Comparison of ENCODE assay signal across 17 cellular contexts in the genomic region with DNA sequence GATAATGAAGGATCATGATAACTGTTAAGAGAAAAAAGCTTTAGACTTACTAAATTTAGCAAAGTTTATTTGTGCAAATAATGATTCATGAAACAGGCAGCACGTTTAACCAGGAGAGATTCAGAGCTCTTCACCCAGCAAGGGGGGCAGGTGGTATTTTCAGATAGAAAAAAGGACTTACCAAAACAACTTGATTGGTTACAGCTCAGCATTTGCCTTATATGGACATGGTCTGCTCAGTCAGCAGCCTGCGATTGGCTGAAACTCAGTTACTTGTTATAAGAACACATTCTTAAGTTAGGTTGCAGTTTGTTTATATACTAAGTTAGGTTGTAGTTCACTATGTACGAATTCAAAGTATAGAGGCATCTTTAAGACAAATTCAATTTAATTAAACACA.
DNase-seq lines count a peak whose midpoint lies in the region; ATAC-seq, FAIRE-seq and TF ChIP-seq lines count a peak whose summit lies in the region.
"Had no signal": no experiment of that assay in that cellular context is flagged by ENCODE, and none has a peak within 500 bp of the region (broad histone marks: within the 10 kb centered on the region; RNA-seq: fewer than 3 reads in every experiment).

No MANE protein-coding gene starts in this region.

- CTCF ChIA-PET in OCI-LY7 (lab: Charles Lee; ENCODE audit: unreplicated experiment) = no interaction called here

- H2AFZ ChIP-seq in GM23248 = no peak overlapping the region; the same call in 1 of the 2 replicates
- no peak overlapping the region for H2AFZ ChIP-seq in OCI-LY7 (ENCODE audit: low read length)

- H3F3A ChIP-seq in GM23248 (ENCODE audit: insufficient read depth) = no peaks in the 10 kb centered on the region

- no peaks in the 10 kb centered on the region for H3K36me3 Mint-ChIP-seq in stimulated activated memory B cell treated with anti-CD40 and anti-IgM and Interleukin-4, amounts not matched to agents 10 μg/mL and 1 μg/mL and 100 μg/mL, for 72 hours
- H3K36me3 Mint-ChIP-seq: CD8-positive, alpha-beta memory T cell had no signal

- no peaks in the 10 kb centered on the region; the same call in 1 of the 2 replicates for H3K9me2 ChIP-seq in GM23248 (ENCODE audit: insufficient read depth)
- 0 out of 2 replicates have a peak, but pooled peaks cover 4% of the 10 kb centered on the region for H3K9me2 ChIP-seq in OCI-LY7 (ENCODE audit: insufficient read depth, low read length)

- H3K4me1 Mint-ChIP-seq in stimulated activated memory B cell treated with anti-CD40 and anti-IgM and Interleukin-4, amounts not matched to agents 10 μg/mL and 1 μg/mL and 100 μg/mL, for 72 hours = no peaks in the 10 kb centered on the region
- H3K4me1 Mint-ChIP-seq: CD8-positive, alpha-beta memory T cell had no signal

- DNase-seq in GM23248 (peak; percentile 5), OCI-LY7 (ENCODE audit: low spot score) (peak; percentile 3), bronchial epithelial cell (ENCODE audit: low read depth) (peak; percentile 32), myocyte (ENCODE audit: low read depth) (peak; percentile 62), NCI-H2081 (lab: John Stamatoyannopoulos, UW) (no peak), lower leg skin (ENCODE audit: low spot score in 2 of 2) (no peak)
- DNase-seq in activated CD4-positive, alpha-beta T cell treated with anti-CD3 and anti-CD28 coated beads, Interleukin-2, amount 50 U/mL, for 48 hours = no peak
- DNase-seq: activated CD4-positive, alpha-beta T cell treated with anti-CD3 and anti-CD28 coated beads, Interleukin-2, amount 50 U/mL, for 4 hours; activated effector memory CD4-positive, alpha-beta T cell treated with Interleukin-2 at 50 U/mL for 16 hours; CD8-positive, alpha-beta memory T cell; NCI-H2227 treated with DMSO at 0.1 percent for 48 hours; spleen; T-helper 17 cell; tibial artery had no signal

- peaks cover 12% of the 10 kb centered on the region for H3K27me3 Mint-ChIP-seq in stimulated activated memory B cell treated with anti-CD40 and anti-IgM and Interleukin-4, amounts not matched to agents 10 μg/mL and 1 μg/mL and 100 μg/mL, for 72 hours
- H3K27me3 Mint-ChIP-seq: T-helper 17 cell had no signal

- H3K79me2 ChIP-seq in GM23248 (ENCODE audit: insufficient read depth) (no peaks in the 10 kb centered on the region), OCI-LY7 (ENCODE audit: insufficient read depth, low read depth, low read length) (no peaks in the 10 kb centered on the region)

- H3K27ac ChIP-seq in GM23248 = no peak overlapping the region
- H3K27ac ChIP-seq in OCI-LY7 (ENCODE audit: low read depth, low read length, poor library complexity, severe bottlenecking) = no peak overlapping the region
- H3K27ac ChIP-seq: breast epithelium, spleen, tibial artery had no signal

- ATAC-seq in stimulated activated memory B cell treated with anti-CD40 and anti-IgM and Interleukin-4, amounts not matched to agents 10 μg/mL and 1 μg/mL and 100 μg/mL, for 72 hours = no peak
- ATAC-seq: T-helper 17 cell had no signal

- FAIRE-seq in bronchial epithelial cell (lab: Jason Lieb, UNC) = no peak

- H3K36me3 ChIP-seq in GM23248 (ENCODE audit: low read depth) (no peaks in the 10 kb centered on the region), OCI-LY7 (ENCODE audit: insufficient read depth, low read length) (no peaks in the 10 kb centered on the region), bronchial epithelial cell (ENCODE audit: control insufficient read depth, insufficient read depth, low read length) (no peaks in the 10 kb centered on the region)
- H3K36me3 ChIP-seq: breast epithelium, spleen, tibial artery had no signal

- H4K20me1 ChIP-seq in GM23248 (ENCODE audit: insufficient read depth) = no peaks in the 10 kb centered on the region
- H4K20me1 ChIP-seq in OCI-LY7 (ENCODE audit: insufficient read depth, low read length) = no peaks in the 10 kb centered on the region

- intact Hi-C loops in OCI-LY7 (cut with micrococcal nuclease; ENCODE audit: unreplicated experiment) (no loop called here), lower leg skin (cut with DNase I; ENCODE audit: low total_unique reads) (no loop called here)

- no peak for TF ChIP-seq CTCF in OCI-LY7 (conservative IDR thresholded peaks at IDR 0.05; ENCODE audit: low read length)
- TF ChIP-seq CTCF in bronchial epithelial cell (IDR thresholded peaks at IDR 0.05; ENCODE audit: insufficient read depth, low read length, severe bottlenecking) = no peak
- TF ChIP-seq CTCF in lower leg skin (IDR thresholded peaks at IDR 0.05) = no peak

- H3K27me3 ChIP-seq in GM23248 (replicated peaks; ENCODE audit: insufficient read depth) (no peaks in the 10 kb centered on the region), bronchial epithelial cell (ENCODE audit: control insufficient read depth, insufficient read depth, low read length) (no peaks in the 10 kb centered on the region)
- H3K27me3 ChIP-seq: breast epithelium, spleen, tibial artery had no signal

- TF ChIP-seq POLR2A in lower leg skin (IDR thresholded peaks at IDR 0.05) = no peak

- H3K9me3 ChIP-seq in GM23248 (ENCODE audit: low read depth) = no peaks in the 10 kb centered on the region
- no peaks in the 10 kb centered on the region for H3K9me3 ChIP-seq in OCI-LY7 (ENCODE audit: low read length)
- H3K9me3 ChIP-seq: breast epithelium, tibial artery had no signal

- H3K9me3 Mint-ChIP-seq in stimulated activated memory B cell treated with anti-CD40 and anti-IgM and Interleukin-4, amounts not matched to agents 10 μg/mL and 1 μg/mL and 100 μg/mL, for 72 hours = no peaks in the 10 kb centered on the region

- H3K4me3 ChIP-seq in GM23248 (no peak overlapping the region), OCI-LY7 (ENCODE audit: low read depth, low read length, poor library complexity, severe bottlenecking) (no peak overlapping the region), bronchial epithelial cell (ENCODE audit: low read depth, low read length) (no peak overlapping the region), lower leg skin (ENCODE audit: low read depth, poor library complexity, severe bottlenecking) (no peak overlapping the region)
- H3K4me3 ChIP-seq: breast epithelium, lung, spleen, tibial artery had no signal

- in situ Hi-C loops in GM23248 (cut with MboI) = no loop called here

- no peak overlapping the region for H3K27ac Mint-ChIP-seq in stimulated activated memory B cell treated with anti-CD40 and anti-IgM and Interleukin-4, amounts not matched to agents 10 μg/mL and 1 μg/mL and 100 μg/mL, for 72 hours
- H3K27ac Mint-ChIP-seq: CD8-positive, alpha-beta memory T cell; T-helper 17 cell had no signal

- no peak overlapping the region for H3K9ac ChIP-seq in GM23248

- BruUV-seq in OCI-LY7 (replicated peaks; lab: Mats Ljungman, UMichigan) = no TSS peak

- H3K4me1 ChIP-seq in GM23248 (ENCODE audit: insufficient read depth) (no peaks in the 10 kb centered on the region), OCI-LY7 (ENCODE audit: insufficient read depth, low read length, poor library complexity, severe bottlenecking) (no peaks in the 10 kb centered on the region)
- H3K4me1 ChIP-seq: breast epithelium, spleen, tibial artery had no signal

- H3K4me3 Mint-ChIP-seq in stimulated activated memory B cell treated with anti-CD40 and anti-IgM and Interleukin-4, amounts not matched to agents 10 μg/mL and 1 μg/mL and 100 μg/mL, for 72 hours = no peak overlapping the region
- H3K4me3 Mint-ChIP-seq: CD8-positive, alpha-beta memory T cell; T-helper 17 cell had no signal

- no peak overlapping the region for H3K4me2 ChIP-seq in GM23248 (ENCODE audit: unreplicated experiment)
- no peak overlapping the region for H3K4me2 ChIP-seq in OCI-LY7 (ENCODE audit: low read length)

- 67 to 75% methylated on average over 3 of the region's 3 CpGs for WGBS in GM23248 (ENCODE audit: low coverage in 1 of 2, low lambda C conversion rate in 2 of 2, missing lambda C conversion rate in 2 of 2), 2 experiments
- WGBS in lower leg skin, 2 donors = 79 to 82% methylated on average over 3 of the region's 3 CpGs

- POLR2A ChIA-PET in OCI-LY7 (lab: Charles Lee) = interaction anchor here (0.6 to 0.7 kb wide), 2 partner anchors 24 to 681 kb away, joined by 3 to 4 read pairs; no protein-coding TSS in a partner anchor

Comparison
In these comparisons a context has a peak if more than half of its experiments do, and no peak if none do; other contexts are left out.
1. DNase-seq: peak in GM23248 (single experiment), OCI-LY7 (single experiment), bronchial epithelial cell (single experiment) and myocyte (single experiment); none in NCI-H2081 (0 of 2), activated CD4-positive, alpha-beta T cell treated with anti-CD3 and anti-CD28 coated beads, Interleukin-2, amount 50 U/mL, for 48 hours (0 of 2) and lower leg skin (0 of 2).